Comparison of ENCODE assay signal across 8 cellular contexts in the genomic region with DNA sequence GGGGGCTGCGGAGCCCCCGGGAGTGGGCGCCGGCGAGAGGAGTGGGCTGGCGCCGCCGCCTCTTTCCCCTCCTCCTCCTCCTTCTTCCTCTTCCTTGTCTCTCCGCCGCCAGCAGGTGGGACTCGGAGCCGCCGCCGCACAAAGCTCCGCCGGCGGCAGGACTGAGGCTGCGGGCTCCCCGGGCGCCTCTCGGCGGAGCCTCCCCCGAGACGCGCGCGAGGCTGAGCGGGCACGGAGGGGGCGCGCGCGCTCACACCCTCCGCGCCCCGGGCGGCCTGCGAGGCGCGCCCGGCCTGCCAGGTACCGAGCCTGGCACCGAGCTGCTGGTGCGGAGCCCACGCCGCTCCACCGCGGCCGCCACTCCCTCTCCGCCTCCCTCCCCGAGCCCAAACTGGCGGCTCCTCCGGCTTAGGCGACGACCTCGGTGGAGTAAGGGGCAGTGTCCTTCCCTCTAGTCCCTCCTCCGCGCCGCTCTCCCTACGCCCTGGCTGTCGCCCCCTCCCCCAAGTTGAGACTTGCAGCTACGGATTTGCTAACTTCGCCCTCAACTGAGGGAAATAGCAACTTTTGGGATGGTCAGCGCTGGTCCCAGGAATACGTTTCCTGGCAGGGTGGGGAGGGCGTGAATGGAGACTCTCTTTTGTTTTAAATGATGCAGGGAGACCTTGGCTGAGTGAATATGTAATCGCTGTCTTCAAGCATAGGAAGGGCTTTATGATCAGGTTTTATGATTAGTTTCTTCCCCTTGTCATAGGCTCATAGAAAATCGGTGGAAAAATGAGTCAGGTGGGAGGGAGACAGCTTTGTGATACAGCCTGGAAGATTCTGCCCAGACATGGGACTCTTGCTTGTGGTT.
DNase-seq lines count a peak whose midpoint lies in the region; ATAC-seq and TF ChIP-seq lines count a peak whose summit lies in the region.

No MANE protein-coding gene starts in this region.

- H3K27me3 ChIP-seq in HUES6 (ENCODE audit: control insufficient read depth, insufficient read depth, low read length) (peaks cover 29% of the 10 kb centered on the region), mammary epithelial cell (ENCODE audit: insufficient read depth, low read length) (no peaks in the 10 kb centered on the region)

- peak overlapping the region; percentile 28 for H3K9ac ChIP-seq in HUES6 (ENCODE audit: low read length)
- peak overlapping the region; percentile 81 for H3K9ac ChIP-seq in mammary epithelial cell (ENCODE audit: insufficient read depth, low read length)

- BruUV-seq in Calu3 (replicated peaks; lab: Mats Ljungman, UMichigan) (no TSS peak), mammary epithelial cell (replicated peaks; lab: Mats Ljungman, UMichigan) (no TSS peak)

- CTCF ChIA-PET in Calu3 (lab: Charles Lee) (interaction anchor here (0.6 to 1.0 kb wide), 2 partner anchors 10 to 50 kb away, joined by 3 to 4 read pairs; no protein-coding TSS in a partner anchor), T-cell (lab: Charles Lee) (no interaction called here), mammary epithelial cell (lab: Charles Lee; ENCODE audit: low non-redundant PET) (interaction anchor here (0.5 kb wide), 1 partner anchor 873 kb away, joined by 3 read pairs; no protein-coding TSS in a partner anchor)

- H3K4me2 ChIP-seq in mammary epithelial cell (ENCODE audit: insufficient read depth, low read depth, low read length): peak overlapping the region; percentile 100

- dilution Hi-C loops in mammary epithelial cell (cut with HindIII; ENCODE audit: low sequenced_read_pairs): loop anchor here (5.0 kb wide), 1 partner anchor 43 kb away; no protein-coding TSS in a partner anchor

- peaks cover 17% of the 10 kb centered on the region for H3K4me1 ChIP-seq in HUES6 (ENCODE audit: control insufficient read depth, insufficient read depth, low read length)
- H3K4me1 ChIP-seq in mammary epithelial cell (ENCODE audit: insufficient read depth, low read length): peaks cover 26% of the 10 kb centered on the region

- peaks cover 30% of the 10 kb centered on the region for H3K36me3 Mint-ChIP-seq in Calu3 (ENCODE audit: insufficient read depth, unreplicated experiment)
- H3K36me3 Mint-ChIP-seq in T-cell: no peaks in the 10 kb centered on the region

- peak overlapping the region; percentile 84 for H2AFZ ChIP-seq in mammary epithelial cell (ENCODE audit: low read depth, low read length)

- no peaks in the 10 kb centered on the region for H3K9me3 ChIP-seq in HUES6 (ENCODE audit: control insufficient read depth, insufficient read depth, low read depth, low read length)
- no peaks in the 10 kb centered on the region for H3K9me3 ChIP-seq in mammary epithelial cell (replicated peaks; ENCODE audit: insufficient read depth, low read length)

- H3K27ac ChIP-seq in HUES6 (ENCODE audit: low read depth, low read length) (no peak overlapping the region), mammary epithelial cell (ENCODE audit: insufficient read depth, low read depth, low read length) (peak overlapping the region; percentile 63)

- TF ChIP-seq CTCF in Calu3 (IDR thresholded peaks at IDR 0.05; ENCODE audit: unreplicated experiment) (peak; percentile 23), mammary epithelial cell (conservative IDR thresholded peaks at IDR 0.05 in 1 of 2, IDR thresholded peaks at IDR 0.05 in 1 of 2; ENCODE audit: extremely low read depth in 1 of 2, insufficient read depth in 1 of 2, low read depth in 1 of 2, low read length in 2 of 2) (peak in 1 of 2 donors; percentile 44)

- H3K36me3 ChIP-seq in HUES6 (ENCODE audit: control insufficient read depth, insufficient read depth, low read length): no peaks in the 10 kb centered on the region
- H3K36me3 ChIP-seq in mammary epithelial cell (ENCODE audit: insufficient read depth, low read length): no peaks in the 10 kb centered on the region

- H3K27me3 Mint-ChIP-seq in Calu3 (ENCODE audit: unreplicated experiment): no peaks in the 10 kb centered on the region
- peaks cover 22 to 24% of the 10 kb centered on the region in 2 donors for H3K27me3 Mint-ChIP-seq in T-cell

- H3K27ac Mint-ChIP-seq in Calu3 (ENCODE audit: unreplicated experiment) (peak overlapping the region; percentile 69), T-cell (peak overlapping the region in 1 of 2 donors; percentile 31)

- H4K20me1 ChIP-seq in mammary epithelial cell (ENCODE audit: insufficient read depth, low read length): no peaks in the 10 kb centered on the region

- DNase-seq in Calu3: peak; percentile 75
- DNase-seq in T-cell: peak in 28 of 34 experiments; percentile 1 to 50 (median 26)
- DNase-seq in mammary epithelial cell: peak; percentile 47
- no peak for DNase-seq in left lobe of liver (ENCODE audit: low spot score)
- DNase-seq in stimulated activated CD4-positive, alpha-beta T cell treated with anti-CD3 and anti-CD28 coated beads, TNF-alpha, amount 100 ng/mL, for 4 hours (ENCODE audit: low read depth in 3 of 3): peak; percentile 16 to 30 (median 24)

- peak overlapping the region; percentile 83 for H3K4me3 Mint-ChIP-seq in Calu3 (ENCODE audit: low read depth, unreplicated experiment)
- peak overlapping the region; percentile 73 to 91 (median 80) for H3K4me3 Mint-ChIP-seq in T-cell

- peak; percentile 24 for ATAC-seq in GM19468 (IDR thresholded peaks at IDR 0.05; ENCODE audit: extremely low read depth, unreplicated experiment)
- peak; percentile 70 to 79 (median 78) for ATAC-seq in T-cell (replicated peaks in 1 of 4)
- peak; percentile 79 for ATAC-seq in left lobe of liver
- ATAC-seq in HG02840 (IDR thresholded peaks at IDR 0.05; ENCODE audit: low FRiP score, unreplicated experiment): no peak

- H3K79me2 ChIP-seq in mammary epithelial cell (ENCODE audit: insufficient read depth, low read length): peaks cover 37% of the 10 kb centered on the region

- peaks cover 11% of the 10 kb centered on the region for H3K4me1 Mint-ChIP-seq in Calu3 (ENCODE audit: low read depth, unreplicated experiment)
- peaks cover 18 to 29% (median 19%) of the 10 kb centered on the region in 3 donors for H3K4me1 Mint-ChIP-seq in T-cell

- intact Hi-C loops in Calu3 (cut with micrococcal nuclease; ENCODE audit: unreplicated experiment) (loop anchor here (5.0 to 10.0 kb wide), 2 partner anchors 42 to 155 kb away; no protein-coding TSS in a partner anchor), mammary epithelial cell (cut with micrococcal nuclease) (loop anchor here (1.0 to 5.0 kb wide), 4 partner anchors 91 to 377 kb away; a partner anchor contains a TSS)

- H3K9me3 Mint-ChIP-seq in Calu3 (ENCODE audit: low read depth, unreplicated experiment): no peaks in the 10 kb centered on the region
- H3K9me3 Mint-ChIP-seq in T-cell: no peaks in the 10 kb centered on the region

- WGBS in mammary epithelial cell (ENCODE audit: low coverage, missing lambda C conversion rate): 7% methylated on average over 23 of the region's 68 CpGs

- in situ Hi-C loops in mammary epithelial cell (cut with MboI; ENCODE audit: low sequenced_read_pairs in 2 of 2): no loop called here

- peak overlapping the region; percentile 80 for H3K4me3 ChIP-seq in HUES6 (ENCODE audit: low read depth, low read length)
- peak overlapping the region; percentile 51 to 85 (median 76) for H3K4me3 ChIP-seq in mammary epithelial cell (replicated peaks in 1 of 3; ENCODE audit: insufficient read depth in 1 of 3, low read depth in 2 of 3, low read length in 3 of 3)

- POLR2A ChIA-PET in T-cell (lab: Charles Lee): interaction anchor here in 1 of 2 donors (0.6 kb wide), 1 partner anchor 751 kb away, joined by 3 read pairs; no protein-coding TSS in a partner anchor

Comparison
In these comparisons a context has a peak if more than half of its experiments do, and no peak if none do; other contexts are left out.
1. CTCF ChIA-PET loops: an anchor here in Calu3 (0.6 to 1.0 kb wide) and mammary epithelial cell (0.5 kb wide); none called in T-cell.